In genomic region chr20:50107796-50108331, GRCh38 we compare ENCODE assay signal across 11 cellular contexts. TPM values are rescaled to one million over a fixed set of nuclear protein-coding genes. Genes with fewer than 3 reads are reported as not detected.
DNase-seq lines count a peak whose midpoint lies in the region; ATAC-seq, FAIRE-seq and TF ChIP-seq lines count a peak whose summit lies in the region.
"Had no signal": no experiment of that assay in that cellular context is flagged by ENCODE, and none has a peak within 500 bp of the region (broad histone marks: within the 10 kb centered on the region; RNA-seq: fewer than 3 reads in every experiment).

No MANE protein-coding gene starts in this region.

- DNase-seq in GM23338 (ENCODE audit: low spot score) (no peak), K562 (ENCODE audit: extremely low read depth in 1 of 4, low spot score in 3 of 4) (peak in 1 of 4 experiments; percentile 38), NOMO-1 treated with dmso at 0.1 percent for 144 hours (lab: John Stamatoyannopoulos, UW; ENCODE audit: unreplicated experiment) (no peak), thyroid gland (no peak)
- DNase-seq: H7, islet precursor cell, NCI-H2029 had no signal

- H3K9ac ChIP-seq in BLaER1 (no peak overlapping the region), K562 (ENCODE audit: insufficient read depth in 1 of 2, low read depth in 2 of 2, low read length in 2 of 2) (no peak overlapping the region; a peak in 1 of 4 replicates)

- H3K9me1 ChIP-seq in K562 (ENCODE audit: control insufficient read depth, insufficient read depth, low read length): peaks cover 18% of the 10 kb centered on the region

- H3F3A ChIP-seq in GM23338 (replicated peaks; ENCODE audit: low read depth): peaks cover 3% of the 10 kb centered on the region

- no peak overlapping the region for H3K27ac Mint-ChIP-seq in GM23338
- peak overlapping the region in 2 of 3 experiments; percentile 1 to 3 for H3K27ac Mint-ChIP-seq in nephron

- TF ChIP-seq RAD21 in K562 (CRISPR knock-in tag; conservative IDR thresholded peaks at IDR 0.05 in 1 of 2, IDR thresholded peaks at IDR 0.05 in 1 of 2): no peak

- no peak overlapping the region for H3K4me3 ChIP-seq in BLaER1
- no peak overlapping the region for H3K4me3 ChIP-seq in GM23338
- H3K4me3 ChIP-seq in K562: no peak overlapping the region
- no peak overlapping the region for H3K4me3 ChIP-seq in thyroid gland (replicated peaks in 1 of 3)

- FAIRE-seq in K562 (lab: Jason Lieb, UNC): peak; percentile 35

- ATAC-seq in GM23338: no peak
- peak; percentile 32 for ATAC-seq in K562
- ATAC-seq in GM19351 (IDR thresholded peaks at IDR 0.05; ENCODE audit: unreplicated experiment): no peak
- no peak for ATAC-seq in GM18907 (IDR thresholded peaks at IDR 0.05; ENCODE audit: unreplicated experiment)

- H3K9me2 ChIP-seq in GM23338 (ENCODE audit: insufficient read depth): no peaks in the 10 kb centered on the region

- H4K20me1 ChIP-seq in BLaER1: peaks cover 98% of the 10 kb centered on the region
- peaks cover 78% of the 10 kb centered on the region for H4K20me1 ChIP-seq in GM23338 (replicated peaks; ENCODE audit: insufficient read depth)
- H4K20me1 ChIP-seq in K562 (replicated peaks; ENCODE audit: control insufficient read depth, insufficient read depth, low read length): peaks cover 58% of the 10 kb centered on the region

- no peaks in the 10 kb centered on the region for H3K9me3 Mint-ChIP-seq in GM23338
- H3K9me3 Mint-ChIP-seq in nephron: no peaks in the 10 kb centered on the region

- peak overlapping the region; percentile 97; the same call in 1 of the 2 replicates for H3K4me2 ChIP-seq in BLaER1
- no peak overlapping the region for H3K4me2 ChIP-seq in GM23338
- peak overlapping the region; percentile 33; the same call in 1 of the 2 replicates for H3K4me2 ChIP-seq in K562 (ENCODE audit: insufficient read depth, low read length)

- in situ Hi-C loops in K562 (cut with MboI): no loop called here

- H3K4me1 ChIP-seq in BLaER1 (peaks cover 52% of the 10 kb centered on the region), GM23338 (ENCODE audit: insufficient read depth) (peaks cover 44% of the 10 kb centered on the region), K562 (replicated peaks in 1 of 2; ENCODE audit: control insufficient read depth in 2 of 2, insufficient read depth in 2 of 2, low read length in 2 of 2) (peaks cover 22 to 56% of the 10 kb centered on the region in 2 experiments), thyroid gland (peaks cover 33 to 54% of the 10 kb centered on the region in 2 donors)

- POLR2A ChIA-PET in K562 (lab: Yijun Ruan, JAX): interaction anchor here (1.5 to 1.8 kb wide), 2 partner anchors 8 to 10 kb away, joined by 3 to 8 read pairs; no protein-coding TSS in a partner anchor

- H3K36me3 Mint-ChIP-seq in GM23338 (ENCODE audit: low read depth) (no peaks in the 10 kb centered on the region; the same call in 2 of the 3 replicates), nephron (ENCODE audit: low read depth) (peaks cover 15% of the 10 kb centered on the region)

- H2AFZ ChIP-seq in GM23338 (no peak overlapping the region), K562 (ENCODE audit: low read depth, low read length) (no peak overlapping the region)

- H3K79me2 ChIP-seq in GM23338 (replicated peaks; ENCODE audit: insufficient read depth) (peaks cover 100% of the 10 kb centered on the region), K562 (ENCODE audit: control insufficient read depth, insufficient read depth, low read length) (peaks cover 98% of the 10 kb centered on the region)

- H3K27me3 Mint-ChIP-seq in GM23338 (ENCODE audit: insufficient read depth, low read depth, poor library complexity) (peaks cover 16% of the 10 kb centered on the region), nephron (ENCODE audit: low read depth) (no peaks in the 10 kb centered on the region)

- TF ChIP-seq EP300 in K562 (IDR thresholded peaks at IDR 0.05; ENCODE audit: low read length): no peak

- WGBS in K562 (ENCODE audit: insufficient coverage, low coverage, missing lambda C conversion rate): 43% methylated on average over 6 of the region's 6 CpGs
- WGBS in thyroid gland, 2 donors: 54 to 60% methylated on average over 6 of the region's 6 CpGs

- H3K9me3 ChIP-seq in BLaER1: no peaks in the 10 kb centered on the region
- H3K9me3 ChIP-seq in K562 (replicated peaks; ENCODE audit: control insufficient read depth, insufficient read depth, low read depth, low read length): no peaks in the 10 kb centered on the region
- no peaks in the 10 kb centered on the region for H3K9me3 ChIP-seq in thyroid gland

- intact Hi-C loops in K562 (cut with micrococcal nuclease): no loop called here
- intact Hi-C loops in thyroid gland (cut with DNase I): no loop called here

- H3K27me3 ChIP-seq in BLaER1: no peaks in the 10 kb centered on the region
- no peaks in the 10 kb centered on the region for H3K27me3 ChIP-seq in GM23338 (ENCODE audit: insufficient read depth)
- H3K27me3 ChIP-seq in K562 (ENCODE audit: control insufficient read depth in 2 of 2, insufficient read depth in 2 of 2, low read length in 2 of 2): no peaks in the 10 kb centered on the region
- H3K27me3 ChIP-seq in thyroid gland: no peaks in the 10 kb centered on the region

- TF ChIP-seq POLR2A in K562 (conservative IDR thresholded peaks at IDR 0.05) (no peak), thyroid gland (IDR thresholded peaks at IDR 0.05) (no peak)

- H3K4me3 Mint-ChIP-seq in GM23338 (no peak overlapping the region), nephron (peak overlapping the region in 2 of 3 experiments; percentile 1 to 22)

- H3K36me3 ChIP-seq in BLaER1: peaks cover 34% of the 10 kb centered on the region
- no peaks in the 10 kb centered on the region for H3K36me3 ChIP-seq in GM23338 (ENCODE audit: insufficient read depth)
- peaks cover 49% of the 10 kb centered on the region for H3K36me3 ChIP-seq in K562 (ENCODE audit: control insufficient read depth, insufficient read depth, low read length)
- H3K36me3 ChIP-seq in thyroid gland: no peaks in the 10 kb centered on the region

- CTCF ChIA-PET in K562 (lab: Yijun Ruan, JAX; ENCODE audit: low intra/inter-chr PET ratio): interaction anchor here (0.6 kb wide), 1 partner anchor 105 kb away, joined by 3 read pairs; no protein-coding TSS in a partner anchor

- peaks cover 54% of the 10 kb centered on the region for H3K4me1 Mint-ChIP-seq in GM23338
- H3K4me1 Mint-ChIP-seq in nephron: peaks cover 59% of the 10 kb centered on the region

- no peak for TF ChIP-seq CTCF in GM23338 (conservative IDR thresholded peaks at IDR 0.05; ENCODE audit: low read depth in 2 of 2)
- no peak for TF ChIP-seq CTCF in K562 (IDR thresholded peaks at IDR 0.05 in 2 of 3, conservative IDR thresholded peaks at IDR 0.05 in 1 of 3; ENCODE audit: insufficient read depth in 2 of 3, low read depth in 1 of 3, low read length in 3 of 3)
- TF ChIP-seq CTCF in nephron (IDR thresholded peaks at IDR 0.05; ENCODE audit: unreplicated experiment in 3 of 3): no peak
- TF ChIP-seq CTCF in thyroid gland (IDR thresholded peaks at IDR 0.05): no peak

- no TSS peak for BruUV-seq in K562 (replicated peaks; lab: Mats Ljungman, UMichigan)

- no peak overlapping the region for H3K27ac ChIP-seq in BLaER1
- H3K27ac ChIP-seq in GM23338 (ENCODE audit: low read depth): peak overlapping the region; percentile 74
- peak overlapping the region; percentile 31; the same call in 1 of the 3 replicates for H3K27ac ChIP-seq in K562 (ENCODE audit: extremely low read depth, low read depth, low read length)
- H3K27ac ChIP-seq in thyroid gland: peak overlapping the region in 1 of 3 donors; percentile 5

RNA-seq across cellular contexts. Expression of gene UBE2V1, which starts 5.1 kb away (rescaled TPM):
- total RNA-seq in GM23338 (2014; rRNA removed; shearing (Covaris generic)): 85.7 and 105 TPM in 2 replicates
- 293 and 302 TPM in 2 replicates for polyA plus RNA-seq in GM23338 (2016; fragmentation: Nextera tagmentation; extraction: Ambion mirVana)
- 218 and 364 TPM in 2 replicates for total RNA-seq in K562 (2011; cell fraction: chromatin; rRNA removed; ENCODE audit: low replicate concordance)
- total RNA-seq in K562 (2011; cell fraction: nucleolus; rRNA removed): 115 and 134 TPM in 2 replicates
- 295 and 429 TPM in 2 replicates for total RNA-seq in K562 (2011; cell fraction: nucleoplasm; rRNA removed)
- total RNA-seq in K562 (2014; rRNA removed): 62.8 and 94.6 TPM in 2 replicates
- total RNA-seq in K562 (2014; rRNA removed; fragmentation: Illumina TruSeq; extraction: Trizol): 93.0 and 107 TPM in 2 replicates
- 93.5 and 94.9 TPM in 2 replicates for total RNA-seq in K562 (2015; rRNA removed; fragmentation: Illumina TruSeq; extraction: Trizol)
- 113 and 119 TPM in 2 replicates for total RNA-seq in K562 (2021)
- polyA plus RNA-seq in K562 (2011; rRNA removed): 112 and 129 TPM in 2 replicates
- 77.3 and 148 TPM in 2 replicates for polyA plus RNA-seq in K562 (2011; cell fraction: cytosol; rRNA removed)
- 118 and 127 TPM in 2 replicates for polyA plus RNA-seq in K562 (2011; cell fraction: nucleus; rRNA removed)
- 139 and 160 TPM in 2 replicates for polyA plus RNA-seq in K562 (2012)
- 237 and 271 TPM in 2 replicates for polyA plus RNA-seq in K562 (2014; fragmentation: Illumina TruSeq; extraction: Trizol)
- polyA plus RNA-seq in K562 (2014; fragmentation: Nextera tagmentation; extraction: Ambion mirVana): 100 to 1,000 TPM; 145 to 357 TPM
- polyA plus RNA-seq in K562 (2014; rRNA removed): 146 and 170 TPM in 2 replicates
- 132 and 142 TPM in 2 replicates for polyA minus RNA-seq in K562 (2011; rRNA and poly(A)+ RNA removed)
- 41.7 and 44.1 TPM in 2 replicates for polyA minus RNA-seq in K562 (2011; cell fraction: cytosol; rRNA and poly(A)+ RNA removed)
- polyA minus RNA-seq in K562 (2011; cell fraction: nucleus; rRNA and poly(A)+ RNA removed): 67.2 and 111 TPM in 2 replicates
- total RNA-seq in thyroid gland: 100 to 1,000 TPM in 1 of 4 donors, 10 to 100 TPM in 3; 77.3 to 110 (median 92.3) TPM

RNA-seq across cellular contexts. Expression of gene PEDS1, which starts 45.7 kb away (rescaled TPM):
- total RNA-seq in GM23338 (2014; rRNA removed; shearing (Covaris generic)): 33.0 and 43.6 TPM in 2 replicates
- 31.6 and 34.5 TPM in 2 replicates for polyA plus RNA-seq in GM23338 (2016; fragmentation: Nextera tagmentation; extraction: Ambion mirVana)
- 13.1 and 31.5 TPM in 2 replicates for total RNA-seq in K562 (2011; cell fraction: chromatin; rRNA removed; ENCODE audit: low replicate concordance)
- 28.4 and 33.9 TPM in 2 replicates for total RNA-seq in K562 (2011; cell fraction: nucleolus; rRNA removed)
- total RNA-seq in K562 (2011; cell fraction: nucleoplasm; rRNA removed): 33.6 and 54.6 TPM in 2 replicates
- 32.8 and 43.9 TPM in 2 replicates for total RNA-seq in K562 (2014; rRNA removed)
- 11.4 and 17.1 TPM in 2 replicates for total RNA-seq in K562 (2014; rRNA removed; fragmentation: Illumina TruSeq; extraction: Trizol)
- 24.7 and 24.9 TPM in 2 replicates for total RNA-seq in K562 (2015; rRNA removed; fragmentation: Illumina TruSeq; extraction: Trizol)
- 28.0 and 28.5 TPM in 2 replicates for total RNA-seq in K562 (2021)
- 23.6 and 53.8 TPM in 2 replicates for polyA plus RNA-seq in K562 (2011; rRNA removed)
- polyA plus RNA-seq in K562 (2011; cell fraction: cytosol; rRNA removed): 65.7 and 87.4 TPM in 2 replicates
- polyA plus RNA-seq in K562 (2011; cell fraction: nucleus; rRNA removed): 22.6 and 23.4 TPM in 2 replicates
- 24.6 and 36.8 TPM in 2 replicates for polyA plus RNA-seq in K562 (2012)
- 38.5 and 40.3 TPM in 2 replicates for polyA plus RNA-seq in K562 (2014; fragmentation: Illumina TruSeq; extraction: Trizol)
- polyA plus RNA-seq in K562 (2014; fragmentation: Nextera tagmentation; extraction: Ambion mirVana): 1 to 10 TPM; 2.9 to 3.9 TPM
- polyA plus RNA-seq in K562 (2014; rRNA removed): 24.2 and 29.4 TPM in 2 replicates
- 33.6 and 49.2 TPM in 2 replicates for polyA minus RNA-seq in K562 (2011; rRNA and poly(A)+ RNA removed)
- polyA minus RNA-seq in K562 (2011; cell fraction: cytosol; rRNA and poly(A)+ RNA removed): 34.3 and 45.2 TPM in 2 replicates
- polyA minus RNA-seq in K562 (2011; cell fraction: nucleus; rRNA and poly(A)+ RNA removed): 4.0 and 5.9 TPM in 2 replicates
- total RNA-seq in thyroid gland: 10 to 100 TPM; 15.8 to 22.7 (median 19.7) TPM
